In genomic region chr15:50181206-50181982, GRCh38 we compare ENCODE assay signal across 1 cellular context.
TF ChIP-seq lines count a peak whose summit lies in the region.

No MANE protein-coding gene starts in this region.

TF ChIP-seq in IMR-90, 13 proteins besides CTCF, POLR2A, EP300 and RAD21:
- TF ChIP-seq NFE2L2 (IDR thresholded peaks at IDR 0.05; ENCODE audit: low read depth, low read length) = no peak
- TF ChIP-seq RFX5 (IDR thresholded peaks at IDR 0.05; ENCODE audit: low read depth, low read length) = no peak
- TF ChIP-seq, protein P1, sequence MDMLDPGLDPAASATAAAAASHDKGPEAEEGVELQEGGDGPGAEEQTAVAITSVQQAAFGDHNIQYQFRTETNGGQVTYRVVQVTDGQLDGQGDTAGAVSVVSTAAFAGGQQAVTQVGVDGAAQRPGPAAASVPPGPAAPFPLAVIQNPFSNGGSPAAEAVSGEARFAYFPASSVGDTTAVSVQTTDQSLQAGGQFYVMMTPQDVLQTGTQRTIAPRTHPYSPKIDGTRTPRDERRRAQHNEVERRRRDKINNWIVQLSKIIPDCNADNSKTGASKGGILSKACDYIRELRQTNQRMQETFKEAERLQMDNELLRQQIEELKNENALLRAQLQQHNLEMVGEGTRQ (IDR thresholded peaks at IDR 0.05; ENCODE audit: low read depth, low read length) = no peak
- no peak for TF ChIP-seq CHD1 (IDR thresholded peaks at IDR 0.05; ENCODE audit: low read depth, low read length)
- TF ChIP-seq, protein P2, sequence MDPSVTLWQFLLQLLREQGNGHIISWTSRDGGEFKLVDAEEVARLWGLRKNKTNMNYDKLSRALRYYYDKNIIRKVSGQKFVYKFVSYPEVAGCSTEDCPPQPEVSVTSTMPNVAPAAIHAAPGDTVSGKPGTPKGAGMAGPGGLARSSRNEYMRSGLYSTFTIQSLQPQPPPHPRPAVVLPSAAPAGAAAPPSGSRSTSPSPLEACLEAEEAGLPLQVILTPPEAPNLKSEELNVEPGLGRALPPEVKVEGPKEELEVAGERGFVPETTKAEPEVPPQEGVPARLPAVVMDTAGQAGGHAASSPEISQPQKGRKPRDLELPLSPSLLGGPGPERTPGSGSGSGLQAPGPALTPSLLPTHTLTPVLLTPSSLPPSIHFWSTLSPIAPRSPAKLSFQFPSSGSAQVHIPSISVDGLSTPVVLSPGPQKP (IDR thresholded peaks at IDR 0.05; ENCODE audit: borderline replicate concordance, low read depth, low read length) = no peak
- TF ChIP-seq CEBPB (IDR thresholded peaks at IDR 0.05; ENCODE audit: low read depth, low read length) = no peak
- no peak for TF ChIP-seq SMC3 (IDR thresholded peaks at IDR 0.05; ENCODE audit: low read depth, low read length)
- TF ChIP-seq RCOR1 (IDR thresholded peaks at IDR 0.05; ENCODE audit: insufficient replicate concordance, low read length) = no peak
- no peak for TF ChIP-seq MAFK (IDR thresholded peaks at IDR 0.05; ENCODE audit: low read depth, low read length)
- no peak for TF ChIP-seq FOS (IDR thresholded peaks at IDR 0.05; ENCODE audit: low read depth, low read length)
- no peak for TF ChIP-seq BHLHE40 (IDR thresholded peaks at IDR 0.05; ENCODE audit: low read depth, low read length)
- TF ChIP-seq MAZ (IDR thresholded peaks at IDR 0.05; ENCODE audit: borderline replicate concordance, low read depth, low read length) = no peak
- no peak for TF ChIP-seq MXI1 (IDR thresholded peaks at IDR 0.05; ENCODE audit: borderline replicate concordance, low read depth, low read length)
